In the genomic region with DNA sequence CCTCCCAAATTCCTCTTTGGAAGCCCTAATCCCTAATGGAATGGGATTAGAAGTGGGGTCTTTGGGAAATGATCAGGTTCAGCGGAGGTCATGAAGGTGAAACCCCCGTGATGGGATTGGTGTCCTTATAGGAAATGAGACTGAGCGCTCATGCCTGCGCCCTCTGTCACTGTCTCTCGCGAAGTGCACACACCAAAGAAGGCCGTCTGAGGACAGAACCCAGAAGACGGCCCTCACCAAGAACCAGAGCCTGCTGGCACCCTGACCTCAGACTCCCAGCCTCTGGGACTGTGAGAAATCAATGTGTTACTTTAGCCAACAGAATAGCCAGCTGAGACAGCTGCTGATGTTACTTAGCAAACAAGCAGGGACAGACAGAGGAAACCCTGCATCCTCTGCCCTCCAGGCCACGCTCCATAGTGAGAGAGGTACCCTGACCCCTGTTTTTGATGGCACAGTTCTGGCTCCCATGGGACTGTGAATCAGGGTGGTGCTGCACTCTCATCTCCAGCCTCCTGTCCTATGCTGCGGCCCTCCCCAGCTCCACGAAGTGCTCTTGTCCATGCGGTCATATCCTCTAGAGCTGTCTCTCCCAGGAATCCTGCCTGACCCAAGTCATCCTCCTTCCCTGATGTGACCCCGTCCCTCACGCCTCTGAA, we compare ENCODE assay signal across 19 cellular contexts.
DNase-seq lines count a peak whose midpoint lies in the region; ATAC-seq and FAIRE-seq lines count a peak whose summit lies in the region.
"Had no signal": no experiment of that assay in that cellular context is flagged by ENCODE, and none has a peak within 500 bp of the region (broad histone marks: within the 10 kb centered on the region; RNA-seq: fewer than 3 reads in every experiment).

No MANE protein-coding gene starts in this region.

- no peak overlapping the region for H2BK15ac ChIP-seq in neuronal stem cell (ENCODE audit: low read length)

- H3K4me1 ChIP-seq in neuronal stem cell (ENCODE audit: control insufficient read depth in 2 of 2, insufficient read depth in 1 of 2, low read depth in 1 of 2, low read length in 2 of 2), result peaks cover 33 to 50% of the 10 kb centered on the region in 2 donors
- H3K4me1 ChIP-seq: BLaER1 treated with 17β-estradiol and CSF1 and Interleukin-3, amounts not matched to agents 10 nM and 100 nM; Peyer's patch had no signal

- H3K9me3 ChIP-seq in neuronal stem cell (replicated peaks in 1 of 2; ENCODE audit: control insufficient read depth in 2 of 2, insufficient read depth in 1 of 2, low read depth in 1 of 2, low read length in 2 of 2), result no peaks in the 10 kb centered on the region
- H3K9me3 ChIP-seq: BLaER1 treated with 17β-estradiol and CSF1 and Interleukin-3, amounts not matched to agents 10 nM and 100 nM; Peyer's patch had no signal

- H3K4me3 ChIP-seq in H7 (ENCODE audit: insufficient read depth, low read depth, low read length) (no peak overlapping the region), neuronal stem cell (ENCODE audit: low read length in 2 of 2) (no peak overlapping the region)
- H3K4me3 ChIP-seq: BLaER1 treated with 17β-estradiol and CSF1 and Interleukin-3, amounts not matched to agents 10 nM and 100 nM; Peyer's patch had no signal

- no peak overlapping the region for H2AK5ac ChIP-seq in neuronal stem cell (ENCODE audit: low read depth, low read length)

- H3K36me3 ChIP-seq in H7 (replicated peaks; ENCODE audit: control insufficient read depth, insufficient read depth, low read length) (no peaks in the 10 kb centered on the region), neuronal stem cell (replicated peaks in 1 of 2; ENCODE audit: control insufficient read depth in 2 of 2, insufficient read depth in 2 of 2, low read length in 2 of 2) (no peaks in the 10 kb centered on the region)

- H3K79me1 ChIP-seq in neuronal stem cell (ENCODE audit: low read depth, low read length), result no peaks in the 10 kb centered on the region

- FAIRE-seq in RCC 7860 (lab: Jason Lieb, UNC), result no peak

- H3K27ac ChIP-seq in neuronal stem cell (replicated peaks; ENCODE audit: low read length), result no peak overlapping the region
- H3K27ac ChIP-seq: BLaER1 treated with 17β-estradiol and CSF1 and Interleukin-3, amounts not matched to agents 10 nM and 100 nM; Peyer's patch had no signal

- H2BK5ac ChIP-seq in neuronal stem cell (ENCODE audit: low read length), result no peak overlapping the region

- no peak overlapping the region for H3K4ac ChIP-seq in neuronal stem cell (ENCODE audit: low read length)

- H3K9ac ChIP-seq in neuronal stem cell (ENCODE audit: low read depth, low read length, poor library complexity), result no peak overlapping the region
- H3K9ac ChIP-seq: BLaER1 treated with 17β-estradiol and CSF1 and Interleukin-3, amounts not matched to agents 10 nM and 100 nM had no signal

- H2AFZ ChIP-seq in neuronal stem cell (ENCODE audit: low read length), result no peak overlapping the region

- H4K91ac ChIP-seq in neuronal stem cell (ENCODE audit: low read depth, low read length, poor library complexity), result no peak overlapping the region

- WGBS in neuronal stem cell (ENCODE audit: extremely low coverage in 2 of 2, insufficient read length in 2 of 2, insufficient replicate concordance in 1 of 2), 2 donors, result no CpG with 5 or more reads among the region's 14 CpGs

- H3K27me3 ChIP-seq in H7 (ENCODE audit: control insufficient read depth, insufficient read depth, low read length) (no peaks in the 10 kb centered on the region), neuronal stem cell (ENCODE audit: control insufficient read depth in 3 of 3, insufficient read depth in 3 of 3, low read depth in 1 of 3, low read length in 3 of 3) (no peaks in the 10 kb centered on the region)
- H3K27me3 ChIP-seq: BLaER1 treated with 17β-estradiol and CSF1 and Interleukin-3, amounts not matched to agents 10 nM and 100 nM; Peyer's patch had no signal

- H2BK120ac ChIP-seq in neuronal stem cell (ENCODE audit: low read depth, low read length), result no peak overlapping the region

- ATAC-seq in esophagus mucosa, result peak; percentile 25
- ATAC-seq: Right ventricle myocardium inferior had no signal

- H3K4me2 ChIP-seq in neuronal stem cell (ENCODE audit: insufficient read depth, low read length, poor library complexity, severe bottlenecking), result no peak overlapping the region
- H3K4me2 ChIP-seq: BLaER1 treated with 17β-estradiol and CSF1 and Interleukin-3, amounts not matched to agents 10 nM and 100 nM had no signal

- H3K18ac ChIP-seq in neuronal stem cell (ENCODE audit: low read length), result peak overlapping the region; percentile 70

- DNase-seq in H7 (peak; percentile 11), NCI-H82 (lab: John Stamatoyannopoulos, UW) (peak; percentile 85), neuronal stem cell (ENCODE audit: low spot score) (no peak), RCC 7860 (ENCODE audit: low spot score) (no peak), NCI-H1417 treated with DMSO at 0.1 percent for 48 hours (lab: John Stamatoyannopoulos, UW) (no peak)
- DNase-seq in stimulated activated CD4-positive, alpha-beta T cell treated with anti-CD3 and anti-CD28 coated beads, Interleukin-4, amount 100 ng/mL, for 4 hours, result no peak
- DNase-seq: CD8-positive, alpha-beta memory T cell; DMS79; GOT3; KBM-7; NCI-H1105 treated with DMSO at 0.1 percent for 48 hours; NCI-H187; NCI-H2107; NCI-H226; NK-92 treated with Interleukin-12 subunit alpha and Interleukin-12 subunit beta, amount 100 ng/mL, for 24 hours had no signal

- no peak overlapping the region for H4K8ac ChIP-seq in neuronal stem cell (ENCODE audit: low read depth, low read length)

- no peak overlapping the region for H3K14ac ChIP-seq in neuronal stem cell (ENCODE audit: low read length)

- no peak overlapping the region for H2BK12ac ChIP-seq in neuronal stem cell (ENCODE audit: low read length)

- no peak overlapping the region for H3K23ac ChIP-seq in neuronal stem cell (ENCODE audit: low read depth, low read length, poor library complexity)

Comparison
In these comparisons a context has a peak if more than half of its experiments do, and no peak if none do; other contexts are left out.
1. DNase-seq: peak in H7 (single experiment) and NCI-H82 (single experiment); none in neuronal stem cell (single experiment), RCC 7860 (single experiment), NCI-H1417 treated with DMSO at 0.1 percent for 48 hours (single experiment) and stimulated activated CD4-positive, alpha-beta T cell treated with anti-CD3 and anti-CD28 coated beads, Interleukin-4, amount 100 ng/mL, for 4 hours (0 of 2).